Comparison of ENCODE assay signal across 11 cellular contexts in genomic region chr2:77631007-77631406, GRCh38.
"Had no signal": no experiment of that assay in that cellular context is flagged by ENCODE, and none has a peak within 500 bp of the region (broad histone marks: within the 10 kb centered on the region; RNA-seq: fewer than 3 reads in every experiment).

No MANE protein-coding gene starts in this region.

- FAIRE-seq: H1, H54 had no signal

- H3K4me1 ChIP-seq: HAP-1 had no signal

- H3K27ac ChIP-seq: GM23248 had no signal

- H3K9ac ChIP-seq: GM23248 had no signal

- H3K36me3 ChIP-seq: HAP-1 had no signal

- H3K27ac Mint-ChIP-seq: GM23338, H9, HFFc6 had no signal

- H3K4me3 ChIP-seq: GM23248, GM23338, HAP-1 had no signal

- H3K4me3 Mint-ChIP-seq: GM23338, H9, HFFc6 had no signal

- DNase-seq: GM23248, GOT3, H7, H9, HCEC 1CT, HFFc6 had no signal

- H3K4me2 ChIP-seq: GM23338 had no signal

- H2AFZ ChIP-seq: GM23248, GM23338 had no signal

- ATAC-seq: GM23338, HCT116 had no signal

- H3K9me3 ChIP-seq: HAP-1 had no signal
